ENCODE assay signal across 1 cellular context in the genomic region with DNA sequence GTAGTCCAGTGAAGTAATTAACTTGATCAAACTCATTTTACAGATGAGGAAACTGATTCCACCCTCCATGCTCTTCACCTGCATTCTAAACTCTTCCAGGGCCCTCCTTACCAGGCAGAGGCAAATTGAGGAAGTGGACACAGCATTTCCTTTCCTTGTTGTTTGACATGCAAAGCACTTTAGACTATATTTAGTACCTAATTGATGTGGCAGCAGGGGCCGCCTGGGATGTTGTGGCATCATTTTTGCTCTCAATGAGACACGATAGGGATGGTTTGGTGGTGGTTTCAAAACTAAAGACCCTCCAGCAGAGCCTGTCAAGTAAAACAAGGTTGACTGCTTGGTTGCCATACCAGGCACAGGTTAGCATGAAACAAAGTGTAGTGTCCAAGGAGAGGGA.
TF ChIP-seq lines count a peak whose summit lies in the region.

No MANE protein-coding gene starts in this region.

TF ChIP-seq in GM12878, 131 proteins besides CTCF, POLR2A, EP300 and RAD21 (continued from another document):
- TF ChIP-seq IRF4 (IDR thresholded peaks at IDR 0.05; ENCODE audit: low read depth, low read length) = peak; percentile 56; the same call in 1 of the 2 replicates
- TF ChIP-seq SP1 (IDR thresholded peaks at IDR 0.05; ENCODE audit: low read depth, low read length) = no peak
- no peak for TF ChIP-seq NR2C2 (IDR thresholded peaks at IDR 0.05; ENCODE audit: borderline replicate concordance, control insufficient read depth, insufficient read length, low read depth)
- TF ChIP-seq BHLHE40 (IDR thresholded peaks at IDR 0.05; ENCODE audit: borderline replicate concordance in 1 of 2, low read depth in 2 of 2, low read length in 1 of 2) = peak in 1 of 2 experiments; percentile 28; a peak in 1 of 4 replicates
- TF ChIP-seq NBN (IDR thresholded peaks at IDR 0.05) = peak; percentile 41
- TF ChIP-seq TCF3 (IDR thresholded peaks at IDR 0.05; ENCODE audit: borderline replicate concordance, insufficient read depth, low read depth, low read length) = 0 out of 2 replicates have a peak, but pooled peaks have one; percentile 30
- no peak; the same call in 1 of the 2 replicates for TF ChIP-seq NR2F1 (conservative IDR thresholded peaks at IDR 0.05)
- TF ChIP-seq, protein P1, sequence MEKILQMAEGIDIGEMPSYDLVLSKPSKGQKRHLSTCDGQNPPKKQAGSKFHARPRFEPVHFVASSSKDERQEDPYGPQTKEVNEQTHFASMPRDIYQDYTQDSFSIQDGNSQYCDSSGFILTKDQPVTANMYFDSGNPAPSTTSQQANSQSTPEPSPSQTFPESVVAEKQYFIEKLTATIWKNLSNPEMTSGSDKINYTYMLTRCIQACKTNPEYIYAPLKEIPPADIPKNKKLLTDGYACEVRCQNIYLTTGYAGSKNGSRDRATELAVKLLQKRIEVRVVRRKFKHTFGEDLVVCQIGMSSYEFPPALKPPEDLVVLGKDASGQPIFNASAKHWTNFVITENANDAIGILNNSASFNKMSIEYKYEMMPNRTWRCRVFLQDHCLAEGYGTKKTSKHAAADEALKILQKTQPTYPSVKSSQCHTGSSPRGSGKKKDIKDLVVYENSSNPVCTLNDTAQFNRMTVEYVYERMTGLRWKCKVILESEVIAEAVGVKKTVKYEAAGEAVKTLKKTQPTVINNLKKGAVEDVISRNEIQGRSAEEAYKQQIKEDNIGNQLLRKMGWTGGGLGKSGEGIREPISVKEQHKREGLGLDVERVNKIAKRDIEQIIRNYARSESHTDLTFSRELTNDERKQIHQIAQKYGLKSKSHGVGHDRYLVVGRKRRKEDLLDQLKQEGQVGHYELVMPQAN (conservative IDR thresholded peaks at IDR 0.05) = 0 out of 2 replicates have a peak, but pooled peaks have one; percentile 25
- no peak for TF ChIP-seq SUPT20H (IDR thresholded peaks at IDR 0.05; ENCODE audit: borderline replicate concordance, control insufficient read depth, low read depth, low read length)
- TF ChIP-seq ZBED1 (IDR thresholded peaks at IDR 0.05; ENCODE audit: borderline replicate concordance) = peak; percentile 32; the same call in 1 of the 2 replicates
- 0 out of 2 replicates have a peak, but pooled peaks have one; percentile 11 for TF ChIP-seq YY1 (IDR thresholded peaks at IDR 0.05; ENCODE audit: low read depth, low read length)
- TF ChIP-seq ETV6 (conservative IDR thresholded peaks at IDR 0.05 in 1 of 2, IDR thresholded peaks at IDR 0.05 in 1 of 2; ENCODE audit: borderline replicate concordance in 1 of 2, low read depth in 1 of 2) = peak in 1 of 2 experiments; percentile 86; a peak in 2 of 4 replicates
- TF ChIP-seq MTA3 (IDR thresholded peaks at IDR 0.05; ENCODE audit: borderline replicate concordance, low read length) = peak; percentile 74; the same call in 1 of the 2 replicates
- peak; percentile 92 for TF ChIP-seq MEF2A (IDR thresholded peaks at IDR 0.05; ENCODE audit: insufficient read depth, low read depth, low read length)
- peak; percentile 59; the same call in 1 of the 2 replicates for TF ChIP-seq PAX5 (IDR thresholded peaks at IDR 0.05; ENCODE audit: borderline replicate concordance, low read depth, low read length)
- 0 out of 2 replicates have a peak, but pooled peaks have one; percentile 34 for TF ChIP-seq CBFB (IDR thresholded peaks at IDR 0.05; ENCODE audit: low read depth)
- TF ChIP-seq, protein P2, sequence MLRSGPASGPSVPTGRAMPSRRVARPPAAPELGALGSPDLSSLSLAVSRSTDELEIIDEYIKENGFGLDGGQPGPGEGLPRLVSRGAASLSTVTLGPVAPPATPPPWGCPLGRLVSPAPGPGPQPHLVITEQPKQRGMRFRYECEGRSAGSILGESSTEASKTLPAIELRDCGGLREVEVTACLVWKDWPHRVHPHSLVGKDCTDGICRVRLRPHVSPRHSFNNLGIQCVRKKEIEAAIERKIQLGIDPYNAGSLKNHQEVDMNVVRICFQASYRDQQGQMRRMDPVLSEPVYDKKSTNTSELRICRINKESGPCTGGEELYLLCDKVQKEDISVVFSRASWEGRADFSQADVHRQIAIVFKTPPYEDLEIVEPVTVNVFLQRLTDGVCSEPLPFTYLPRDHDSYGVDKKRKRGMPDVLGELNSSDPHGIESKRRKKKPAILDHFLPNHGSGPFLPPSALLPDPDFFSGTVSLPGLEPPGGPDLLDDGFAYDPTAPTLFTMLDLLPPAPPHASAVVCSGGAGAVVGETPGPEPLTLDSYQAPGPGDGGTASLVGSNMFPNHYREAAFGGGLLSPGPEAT (IDR thresholded peaks at IDR 0.05; ENCODE audit: low read depth) = peak; percentile 81
- TF ChIP-seq TCF12 (IDR thresholded peaks at IDR 0.05; ENCODE audit: low read depth, low read length) = 0 out of 2 replicates have a peak, but pooled peaks have one; percentile 20
- TF ChIP-seq ZNF217 (IDR thresholded peaks at IDR 0.05) = peak; percentile 46
- TF ChIP-seq, protein P3, sequence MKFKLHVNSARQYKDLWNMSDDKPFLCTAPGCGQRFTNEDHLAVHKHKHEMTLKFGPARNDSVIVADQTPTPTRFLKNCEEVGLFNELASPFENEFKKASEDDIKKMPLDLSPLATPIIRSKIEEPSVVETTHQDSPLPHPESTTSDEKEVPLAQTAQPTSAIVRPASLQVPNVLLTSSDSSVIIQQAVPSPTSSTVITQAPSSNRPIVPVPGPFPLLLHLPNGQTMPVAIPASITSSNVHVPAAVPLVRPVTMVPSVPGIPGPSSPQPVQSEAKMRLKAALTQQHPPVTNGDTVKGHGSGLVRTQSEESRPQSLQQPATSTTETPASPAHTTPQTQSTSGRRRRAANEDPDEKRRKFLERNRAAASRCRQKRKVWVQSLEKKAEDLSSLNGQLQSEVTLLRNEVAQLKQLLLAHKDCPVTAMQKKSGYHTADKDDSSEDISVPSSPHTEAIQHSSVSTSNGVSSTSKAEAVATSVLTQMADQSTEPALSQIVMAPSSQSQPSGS (IDR thresholded peaks at IDR 0.05; ENCODE audit: low read length) = peak; percentile 62; the same call in 1 of the 2 replicates
- TF ChIP-seq MEF2B (IDR thresholded peaks at IDR 0.05; ENCODE audit: partially characterized antibody, poor library complexity, severe bottlenecking) = peak; percentile 88
- 0 out of 4 replicates have a peak, but pooled peaks of 1 of the 2 experiments have one; percentile 27 for TF ChIP-seq CEBPB (IDR thresholded peaks at IDR 0.05; ENCODE audit: borderline replicate concordance in 1 of 2, low read depth in 2 of 2, low read length in 2 of 2)
- peak; percentile 95 for TF ChIP-seq POU2F2 (IDR thresholded peaks at IDR 0.05; ENCODE audit: borderline replicate concordance, low read depth, low read length)
- 0 out of 2 replicates have a peak, but pooled peaks have one; percentile 32 for TF ChIP-seq SMAD5 (IDR thresholded peaks at IDR 0.05; ENCODE audit: low read depth)
- TF ChIP-seq RAD51 (IDR thresholded peaks at IDR 0.05) = no peak
- no peak for TF ChIP-seq HDAC2 (IDR thresholded peaks at IDR 0.05)
